ENCODE assay signal across 24 cellular contexts in the genomic region with DNA sequence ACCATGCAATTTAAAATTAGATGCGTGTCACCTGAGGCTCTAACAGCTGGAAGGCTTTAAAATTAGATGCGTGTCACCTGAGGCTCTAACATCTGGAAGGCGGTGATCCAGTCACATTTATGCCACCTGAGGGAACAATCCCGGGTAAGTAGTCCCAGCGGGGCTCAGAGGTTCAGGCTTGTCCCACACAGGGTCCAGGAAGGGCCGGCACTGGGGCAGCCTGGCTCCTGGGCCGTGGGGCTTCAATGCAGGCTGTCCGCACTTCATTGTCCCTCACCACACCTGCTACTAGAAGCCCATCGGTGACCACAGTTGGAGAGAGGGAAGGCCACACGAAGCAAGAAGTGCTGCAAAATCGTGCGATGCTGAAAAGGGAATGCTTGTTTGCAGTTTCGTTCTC. TPM values are rescaled to one million over a fixed set of nuclear protein-coding genes. Genes with fewer than 3 reads are reported as not detected.
DNase-seq lines count a peak whose midpoint lies in the region; ATAC-seq, FAIRE-seq and TF ChIP-seq lines count a peak whose summit lies in the region.
"Had no signal": no experiment of that assay in that cellular context is flagged by ENCODE, and none has a peak within 500 bp of the region (broad histone marks: within the 10 kb centered on the region; RNA-seq: fewer than 3 reads in every experiment).

No MANE protein-coding gene starts in this region.

- H3K27me3 Mint-ChIP-seq in neural progenitor cell (ENCODE audit: insufficient read depth, low read depth), result peaks cover 12% of the 10 kb centered on the region

- H3K79me2 ChIP-seq in neural progenitor cell (ENCODE audit: low read depth) (no peaks in the 10 kb centered on the region), HepG2 (ENCODE audit: insufficient read depth, low read length) (no peaks in the 10 kb centered on the region), hepatocyte (no peaks in the 10 kb centered on the region)

- H3K4me1 ChIP-seq in neural progenitor cell (peaks cover 12% of the 10 kb centered on the region), HepG2 (ENCODE audit: insufficient read depth, low read length) (peaks cover 14% of the 10 kb centered on the region), hepatocyte (ENCODE audit: insufficient read depth) (peaks cover 3% of the 10 kb centered on the region)
- H3K4me1 ChIP-seq: BE2C had no signal

- intact Hi-C loops in HepG2 (cut with micrococcal nuclease; ENCODE audit: unreplicated experiment), result no loop called here

- no peak overlapping the region for H3K4me3 Mint-ChIP-seq in neural progenitor cell
- H3K4me3 Mint-ChIP-seq: CD14-positive monocyte; CD4-positive, alpha-beta T cell; H9 had no signal

- no peaks in the 10 kb centered on the region for H3K9me3 Mint-ChIP-seq in neural progenitor cell
- H3K9me3 Mint-ChIP-seq: CD4-positive, alpha-beta T cell; CD8-positive, alpha-beta memory T cell; H9 had no signal

- H3K9ac ChIP-seq in neural progenitor cell (no peak overlapping the region), HepG2 (ENCODE audit: insufficient read depth, low read depth, low read length) (no peak overlapping the region)
- H3K9ac ChIP-seq: BLaER1 treated with 17β-estradiol and CSF1 and Interleukin-3, amounts not matched to agents 10 nM and 100 nM had no signal

- TF ChIP-seq CTCF in neural progenitor cell (IDR thresholded peaks at IDR 0.05), result no peak
- no peak for TF ChIP-seq CTCF in HepG2 (CRISPR knock-in tag; IDR thresholded peaks at IDR 0.05)
- TF ChIP-seq CTCF in hepatocyte (IDR thresholded peaks at IDR 0.05; ENCODE audit: poor library complexity), result no peak

- TF ChIP-seq EP300 in HepG2 (IDR thresholded peaks at IDR 0.05; ENCODE audit: low read depth in 2 of 2, low read length in 2 of 2), result no peak
- TF ChIP-seq EP300 in HepG2 (CRISPR knock-in tag; IDR thresholded peaks at IDR 0.05; ENCODE audit: borderline replicate concordance), result no peak

- H3K36me3 Mint-ChIP-seq in neural progenitor cell, result no peaks in the 10 kb centered on the region
- H3K36me3 Mint-ChIP-seq: CD14-positive monocyte had no signal

- 63% methylated on average over 9 of the region's 13 CpGs for WGBS in HepG2 (ENCODE audit: low lambda C conversion rate)
- 71% methylated on average over 13 of the region's 13 CpGs for WGBS in hepatocyte (ENCODE audit: low lambda C conversion rate, missing lambda C conversion rate)

- no peak for TF ChIP-seq RAD21 in HepG2 (CRISPR knock-in tag; IDR thresholded peaks at IDR 0.05)

- in situ Hi-C loops in HepG2 (cut with HindIII; ENCODE audit: extremely low pct_ligation_motif_present, low pct_unique_long_range_greater_than_20kb), result no loop called here

- no TSS peak for BruUV-seq in HepG2 (replicated peaks; lab: Mats Ljungman, UMichigan)

- TF ChIP-seq POLR2A in HepG2 (IDR thresholded peaks at IDR 0.05; ENCODE audit: insufficient read depth in 1 of 2, low read depth in 2 of 2, low read length in 2 of 2), result no peak

- peaks cover 6% of the 10 kb centered on the region for H3F3A ChIP-seq in neural progenitor cell (ENCODE audit: low read depth)

- no peaks in the 10 kb centered on the region for H3K36me3 ChIP-seq in H7 (replicated peaks; ENCODE audit: control insufficient read depth, insufficient read depth, low read length)
- H3K36me3 ChIP-seq in neural progenitor cell, result no peaks in the 10 kb centered on the region
- H3K36me3 ChIP-seq in HepG2 (replicated peaks in 1 of 2; ENCODE audit: control insufficient read depth in 1 of 2, insufficient read depth in 2 of 2, low read length in 2 of 2), result no peaks in the 10 kb centered on the region
- H3K36me3 ChIP-seq in hepatocyte (replicated peaks; ENCODE audit: insufficient read depth, low read depth), result no peaks in the 10 kb centered on the region
- H3K36me3 ChIP-seq: BE2C; BLaER1 treated with 17β-estradiol and CSF1 and Interleukin-3, amounts not matched to agents 10 nM and 100 nM had no signal

- no peaks in the 10 kb centered on the region for H4K20me1 ChIP-seq in neural progenitor cell (ENCODE audit: low read depth)
- no peaks in the 10 kb centered on the region for H4K20me1 ChIP-seq in HepG2 (ENCODE audit: insufficient read depth, low read length)
- H4K20me1 ChIP-seq in hepatocyte (ENCODE audit: insufficient read depth, poor library complexity, severe bottlenecking), result no peaks in the 10 kb centered on the region
- H4K20me1 ChIP-seq: BLaER1 treated with 17β-estradiol and CSF1 and Interleukin-3, amounts not matched to agents 10 nM and 100 nM had no signal

- POLR2A ChIA-PET in HepG2 (lab: Yijun Ruan, JAX), result no interaction called here

- H3K4me1 Mint-ChIP-seq in neural progenitor cell, result peaks cover 4% of the 10 kb centered on the region
- H3K4me1 Mint-ChIP-seq: CD14-positive monocyte; CD8-positive, alpha-beta memory T cell had no signal

- H3K27ac ChIP-seq in neural progenitor cell, result no peak overlapping the region
- no peak overlapping the region for H3K27ac ChIP-seq in HepG2 (ENCODE audit: extremely low read length, insufficient read depth, low read length)
- no peak overlapping the region for H3K27ac ChIP-seq in hepatocyte
- H3K27ac ChIP-seq: A549; BLaER1 treated with 17β-estradiol and CSF1 and Interleukin-3, amounts not matched to agents 10 nM and 100 nM had no signal

- CTCF ChIA-PET in HepG2 (lab: Yijun Ruan, JAX; ENCODE audit: low intra/inter-chr PET ratio, low total read pairs), result no interaction called here

- no peak for FAIRE-seq in HepG2 (lab: Jason Lieb, UNC)
- FAIRE-seq: A549, G401.6, GM12892, H1 had no signal

- no peak overlapping the region for H3K27ac Mint-ChIP-seq in neural progenitor cell
- H3K27ac Mint-ChIP-seq: CD14-positive monocyte; CD4-positive, alpha-beta T cell; H9 had no signal

- H3K27me3 ChIP-seq in H7 (ENCODE audit: control insufficient read depth, insufficient read depth, low read length), result peaks cover 17% of the 10 kb centered on the region
- no peaks in the 10 kb centered on the region for H3K27me3 ChIP-seq in neural progenitor cell
- no peaks in the 10 kb centered on the region for H3K27me3 ChIP-seq in HepG2 (ENCODE audit: control insufficient read depth in 1 of 2, insufficient read depth in 2 of 2, low read length in 2 of 2)
- H3K27me3 ChIP-seq in hepatocyte, result no peaks in the 10 kb centered on the region
- H3K27me3 ChIP-seq: BE2C; BLaER1 treated with 17β-estradiol and CSF1 and Interleukin-3, amounts not matched to agents 10 nM and 100 nM had no signal

- ATAC-seq in HepG2, result no peak
- ATAC-seq: A549, HCT116 had no signal

- H2AFZ ChIP-seq in neural progenitor cell (replicated peaks) (peak overlapping the region; percentile 57), HepG2 (ENCODE audit: low read length) (no peak overlapping the region), hepatocyte (no peak overlapping the region)

- H3K4me3 ChIP-seq in H7 (ENCODE audit: insufficient read depth, low read depth, low read length) (no peak overlapping the region), neural progenitor cell (no peak overlapping the region), HepG2 (replicated peaks in 1 of 3; ENCODE audit: insufficient read depth in 1 of 3, low read depth in 2 of 3, low read length in 3 of 3) (no peak overlapping the region), hepatocyte (no peak overlapping the region)
- H3K4me3 ChIP-seq: A549; BLaER1 treated with 17β-estradiol and CSF1 and Interleukin-3, amounts not matched to agents 10 nM and 100 nM had no signal

- peak; percentile 32 for DNase-seq in ELF-1 (ENCODE audit: low read depth, low spot score)
- DNase-seq in H7, result peak; percentile 53
- peak; percentile 78 for DNase-seq in RPMI8226
- DNase-seq in neural progenitor cell (ENCODE audit: low spot score), result no peak
- DNase-seq in iPS-NIHi11 (ENCODE audit: low spot score), result no peak
- no peak for DNase-seq in HepG2 (ENCODE audit: low spot score)
- no peak for DNase-seq in hepatocyte (ENCODE audit: low spot score)
- DNase-seq: 8988T; ACHN; AML-193; BE2C; Calu3; CD4-positive, alpha-beta T cell; CD8-positive, alpha-beta memory T cell; DMS53; DMS79 treated with DMSO at 0.1 percent for 48 hours; H9 had no signal

- no peaks in the 10 kb centered on the region for H3K9me2 ChIP-seq in hepatocyte (replicated peaks; ENCODE audit: insufficient read depth)

- no peak overlapping the region for H3K4me2 ChIP-seq in neural progenitor cell
- no peak overlapping the region for H3K4me2 ChIP-seq in HepG2 (ENCODE audit: low read depth, low read length)
- no peak overlapping the region for H3K4me2 ChIP-seq in hepatocyte
- H3K4me2 ChIP-seq: A549; BLaER1 treated with 17β-estradiol and CSF1 and Interleukin-3, amounts not matched to agents 10 nM and 100 nM had no signal

- H3K9me3 ChIP-seq in neural progenitor cell (ENCODE audit: low read depth) (no peaks in the 10 kb centered on the region), HepG2 (ENCODE audit: low read length) (no peaks in the 10 kb centered on the region), hepatocyte (ENCODE audit: low read depth) (no peaks in the 10 kb centered on the region)
- H3K9me3 ChIP-seq: A549, BE2C had no signal

TF ChIP-seq in HepG2, 621 proteins besides CTCF, POLR2A, EP300 and RAD21 (continues in another document):
- TF ChIP-seq BRD4 (CRISPR knock-in tag; IDR thresholded peaks at IDR 0.05) (no peak), ZNF30 (CRISPR knock-in tag; IDR thresholded peaks at IDR 0.05) (no peak)

RNA-seq across cellular contexts. Expression of gene ADCY9, which starts 15.4 kb away (rescaled TPM):
- 6.0 and 6.5 TPM in 2 replicates for total RNA-seq in H7 (2014; rRNA removed; shearing (Covaris generic))
- total RNA-seq in neural progenitor cell (ENCODE audit: low replicate concordance) (1.2 and 3.4 TPM in 2 replicates), HepG2 (2016; rRNA removed; fragmentation: Illumina TruSeq; extraction: Trizol) (9.6 and 11.2 TPM in 2 replicates), hepatocyte (12.4 and 15.9 TPM in 2 replicates)
- total RNA-seq in HepG2 (2016; cell fraction: cytosol; rRNA removed; fragmentation: Illumina TruSeq; extraction: Trizol; ENCODE audit: low read depth), result 6.9 and 7.1 TPM in 2 replicates
- total RNA-seq in HepG2 (2016; cell fraction: insoluble cytoplasmic fraction; rRNA removed; fragmentation: Illumina TruSeq; extraction: Trizol), result 7.0 and 12.1 TPM in 2 replicates
- 4.4 and 4.6 TPM in 2 replicates for total RNA-seq in HepG2 (2016; cell fraction: membrane; rRNA removed; fragmentation: Illumina TruSeq; extraction: Trizol)
- 15.9 and 17.5 TPM in 2 replicates for total RNA-seq in HepG2 (2016; cell fraction: nucleus; rRNA removed; fragmentation: Illumina TruSeq; extraction: Trizol)
- polyA plus RNA-seq in HepG2 (2011; rRNA removed) (13.6 and 13.9 TPM in 2 replicates), hepatocyte (7.6 and 12.0 TPM in 2 replicates)
- 15.9 and 17.7 TPM in 2 replicates for polyA plus RNA-seq in HepG2 (2011; cell fraction: cytosol; rRNA removed)
- 26.9 and 30.6 TPM in 2 replicates for polyA plus RNA-seq in HepG2 (2011; cell fraction: nucleus; rRNA removed)
- 15.9 and 19.6 TPM in 2 replicates for polyA plus RNA-seq in HepG2 (2012)
- polyA plus RNA-seq in HepG2 (2016; cell fraction: cytosol; fragmentation: Illumina TruSeq; extraction: Trizol; ENCODE audit: low read depth), result 0.63 and 1.1 TPM in 2 replicates
- 5.6 and 8.0 TPM in 2 replicates for polyA plus RNA-seq in HepG2 (2016; cell fraction: insoluble cytoplasmic fraction; fragmentation: Illumina TruSeq; extraction: Trizol; ENCODE audit: low read depth)
- 2.0 and 2.1 TPM in 2 replicates for polyA plus RNA-seq in HepG2 (2016; cell fraction: membrane; fragmentation: Illumina TruSeq; extraction: Trizol; ENCODE audit: low read depth)
- 16.3 and 17.4 TPM in 2 replicates for polyA plus RNA-seq in HepG2 (2016; cell fraction: nucleus; fragmentation: Illumina TruSeq; extraction: Trizol; ENCODE audit: insufficient read depth, low read depth)
- polyA minus RNA-seq in HepG2 (2011; rRNA and poly(A)+ RNA removed; ENCODE audit: low replicate concordance), result 21.8 and 108 TPM in 2 replicates
- 53.6 and 62.1 TPM in 2 replicates for polyA minus RNA-seq in HepG2 (2011; cell fraction: cytosol; rRNA and poly(A)+ RNA removed)
- 33.7 and 36.4 TPM in 2 replicates for polyA minus RNA-seq in HepG2 (2011; cell fraction: nucleus; rRNA and poly(A)+ RNA removed)

Comparison
In these comparisons a context has a peak if more than half of its experiments do, and no peak if none do; other contexts are left out.
1. DNase-seq: peak in ELF-1 (single experiment), H7 (single experiment) and RPMI8226 (single experiment); none in neural progenitor cell (single experiment), iPS-NIHi11 (single experiment), HepG2 (single experiment) and hepatocyte (single experiment).